Comparison of ENCODE assay signal across 8 cellular contexts in genomic region chr20:53677447-53678314, GRCh38.
DNase-seq lines count a peak whose midpoint lies in the region; ATAC-seq, FAIRE-seq and TF ChIP-seq lines count a peak whose summit lies in the region.

No MANE protein-coding gene starts in this region.

- BruUV-seq in HepG2 (replicated peaks; lab: Mats Ljungman, UMichigan): TSS peak; percentile 98

- TF ChIP-seq POLR2A in NB4 (IDR thresholded peaks at IDR 0.05; ENCODE audit: extremely low read depth, insufficient read length) (peak; percentile 45), HepG2 (IDR thresholded peaks at IDR 0.05; ENCODE audit: insufficient read depth in 1 of 2, low read depth in 2 of 2, low read length in 2 of 2) (peak in 1 of 2 experiments; percentile 47; a peak in 2 of 4 replicates)

- H3K27me3 ChIP-seq in HepG2 (ENCODE audit: control insufficient read depth in 1 of 2, insufficient read depth in 2 of 2, low read length in 2 of 2): no peaks in the 10 kb centered on the region

- no peaks in the 10 kb centered on the region for H3K9me3 ChIP-seq in HepG2 (ENCODE audit: low read length)

- H4K20me1 ChIP-seq in HepG2 (ENCODE audit: insufficient read depth, low read length): no peaks in the 10 kb centered on the region

- in situ Hi-C loops in HepG2 (cut with HindIII; ENCODE audit: extremely low pct_ligation_motif_present, low pct_unique_long_range_greater_than_20kb): no loop called here

- H3K4me1 ChIP-seq in HepG2 (ENCODE audit: insufficient read depth, low read length): peaks cover 62% of the 10 kb centered on the region
- H3K4me1 ChIP-seq in urinary bladder (ENCODE audit: insufficient read depth): no peaks in the 10 kb centered on the region

- peak; percentile 38 for DNase-seq in AG09309 (ENCODE audit: low read depth)
- peak; percentile 97 for DNase-seq in NB4 (ENCODE audit: low read depth)
- DNase-seq in activated naive CD4-positive, alpha-beta T cell treated with anti-CD3 and anti-CD28 coated beads, Interleukin-2, amount 50 U/mL, for 16 hours: peak; percentile 23
- peak; percentile 92 for DNase-seq in HepG2 (ENCODE audit: low spot score)
- no peak for DNase-seq in dedifferentiated amniotic fluid mesenchymal stem cell (ENCODE audit: extremely low spot score)

- FAIRE-seq in HepG2 (lab: Jason Lieb, UNC): peak; percentile 66

- no peaks in the 10 kb centered on the region for H3K36me3 ChIP-seq in HepG2 (replicated peaks in 1 of 2; ENCODE audit: control insufficient read depth in 1 of 2, insufficient read depth in 2 of 2, low read length in 2 of 2)
- no peaks in the 10 kb centered on the region for H3K36me3 ChIP-seq in urinary bladder (ENCODE audit: insufficient read depth)

- H3K79me2 ChIP-seq in HepG2 (ENCODE audit: insufficient read depth, low read length): no peaks in the 10 kb centered on the region

- TF ChIP-seq CTCF in AG09309 (IDR thresholded peaks at IDR 0.05; ENCODE audit: control insufficient read depth, insufficient read depth, low read depth, low read length, missing control alignments): no peak
- TF ChIP-seq CTCF in NB4 (IDR thresholded peaks at IDR 0.05; ENCODE audit: low read depth, low read length): peak; percentile 18
- TF ChIP-seq CTCF in HepG2 (CRISPR knock-in tag; IDR thresholded peaks at IDR 0.05): peak; percentile 77

- peak overlapping the region; percentile 66 for H3K9ac ChIP-seq in HepG2 (ENCODE audit: insufficient read depth, low read depth, low read length)

- WGBS in HepG2 (ENCODE audit: low lambda C conversion rate): 3% methylated on average over 12 of the region's 12 CpGs
- WGBS in urinary bladder: 38% methylated on average over 12 of the region's 12 CpGs

- TF ChIP-seq EP300 in HepG2 (IDR thresholded peaks at IDR 0.05; ENCODE audit: low read depth in 2 of 2, low read length in 2 of 2): peak; percentile 7 to 80; a peak in 3 of 4 replicates
- TF ChIP-seq EP300 in HepG2 (CRISPR knock-in tag; IDR thresholded peaks at IDR 0.05; ENCODE audit: borderline replicate concordance): peak; percentile 58

- POLR2A ChIA-PET in HepG2 (lab: Yijun Ruan, JAX): interaction anchor here (0.5 to 4.4 kb wide), 30 partner anchors 8 to 438 kb away, joined by 3 to 51 read pairs (median 7); partner anchors contain the start of gene ZNF217

- CTCF ChIA-PET in HepG2 (lab: Yijun Ruan, JAX; ENCODE audit: low intra/inter-chr PET ratio, low total read pairs): interaction anchor here (1.8 to 2.1 kb wide), 2 partner anchors 99 to 192 kb away, joined by 4 to 11 read pairs; no protein-coding TSS in a partner anchor

- peak; percentile 91 for TF ChIP-seq RAD21 in HepG2 (CRISPR knock-in tag; IDR thresholded peaks at IDR 0.05)

- peak overlapping the region; percentile 36 for H2AFZ ChIP-seq in HepG2 (ENCODE audit: low read length)

- H3K4me3 ChIP-seq in AG09309 (ENCODE audit: control insufficient read depth, low read depth, low read length) (no peak overlapping the region), NB4 (ENCODE audit: low read depth, low read length) (peak overlapping the region; percentile 54), HepG2 (replicated peaks in 1 of 3; ENCODE audit: insufficient read depth in 1 of 3, low read depth in 2 of 3, low read length in 3 of 3) (peak overlapping the region; percentile 45 to 70 (median 67)), urinary bladder (ENCODE audit: low read depth, low read length) (no peak overlapping the region)

- intact Hi-C loops in HepG2 (cut with micrococcal nuclease; ENCODE audit: unreplicated experiment): loop anchor here (1.0 to 5.0 kb wide), 8 partner anchors 35 to 238 kb away; no protein-coding TSS in a partner anchor

- H3K27ac ChIP-seq in HepG2 (ENCODE audit: extremely low read length, insufficient read depth, low read length) (peak overlapping the region; percentile 90), urinary bladder (ENCODE audit: low read depth) (peak overlapping the region; percentile 88)

- peak; percentile 97 for ATAC-seq in HepG2
- ATAC-seq in HG02938 (IDR thresholded peaks at IDR 0.05; ENCODE audit: unreplicated experiment): no peak
- no peak for ATAC-seq in HG03280 (IDR thresholded peaks at IDR 0.05; ENCODE audit: unreplicated experiment)

- H3K4me2 ChIP-seq in HepG2 (ENCODE audit: low read depth, low read length): peak overlapping the region; percentile 83

TF ChIP-seq in HepG2, 621 proteins besides CTCF, POLR2A, EP300 and RAD21 (continues in another document):
- TF ChIP-seq ZNF251 (CRISPR knock-in tag; IDR thresholded peaks at IDR 0.05) (no peak), KDM2A (CRISPR knock-in tag; IDR thresholded peaks at IDR 0.05; ENCODE audit: borderline replicate concordance, low read depth) (peak; percentile 80; the same call in 1 of the 2 replicates), ZNF451 (CRISPR knock-in tag; IDR thresholded peaks at IDR 0.05) (peak; percentile 48; the same call in 1 of the 2 replicates), HNRNPK (IDR thresholded peaks at IDR 0.05; ENCODE audit: low read depth, low read length, poor library complexity, severe bottlenecking) (no peak), ZNF557 (CRISPR knock-in tag; IDR thresholded peaks at IDR 0.05) (peak; percentile 69; the same call in 1 of the 2 replicates), ZNF704 (CRISPR knock-in tag; IDR thresholded peaks at IDR 0.05; ENCODE audit: borderline replicate concordance) (peak; percentile 70; the same call in 1 of the 2 replicates), HBP1 (CRISPR knock-in tag; IDR thresholded peaks at IDR 0.05; ENCODE audit: low read depth) (peak; percentile 67), ZNF333 (CRISPR knock-in tag; IDR thresholded peaks at IDR 0.05; ENCODE audit: borderline replicate concordance) (no peak), HMG20A (CRISPR knock-in tag; IDR thresholded peaks at IDR 0.05; ENCODE audit: borderline replicate concordance) (peak; percentile 33), HNF4A (CRISPR knock-in tag; IDR thresholded peaks at IDR 0.05) (peak; percentile 95), ATF4 (CRISPR knock-in tag; IDR thresholded peaks at IDR 0.05) (peak in 1 of 2 experiments; percentile 38; a peak in 1 of 4 replicates), ZNF20 (CRISPR knock-in tag; IDR thresholded peaks at IDR 0.05) (no peak), HDAC2 (CRISPR knock-in tag; IDR thresholded peaks at IDR 0.05) (peak; percentile 90), ZNF570 (CRISPR knock-in tag; IDR thresholded peaks at IDR 0.05; ENCODE audit: borderline replicate concordance) (no peak), ZNF280D (CRISPR knock-in tag; IDR thresholded peaks at IDR 0.05) (peak; percentile 90), MTA1 (CRISPR knock-in tag; IDR thresholded peaks at IDR 0.05; ENCODE audit: borderline replicate concordance) (peak; percentile 99), TCF12 (IDR thresholded peaks at IDR 0.05) (no peak), TCF12 (CRISPR knock-in tag; IDR thresholded peaks at IDR 0.05) (peak; percentile 80), ZBTB7B (CRISPR knock-in tag; IDR thresholded peaks at IDR 0.05) (peak; percentile 92), SP4 (CRISPR knock-in tag; IDR thresholded peaks at IDR 0.05) (no peak)

Comparison
In these comparisons a context has a peak if more than half of its experiments do, and no peak if none do; other contexts are left out.
1. H3K4me3 ChIP-seq: peak in NB4 (single experiment) and HepG2 (3 of 3); none in AG09309 (single experiment) and urinary bladder (single experiment).